In the genomic region with DNA sequence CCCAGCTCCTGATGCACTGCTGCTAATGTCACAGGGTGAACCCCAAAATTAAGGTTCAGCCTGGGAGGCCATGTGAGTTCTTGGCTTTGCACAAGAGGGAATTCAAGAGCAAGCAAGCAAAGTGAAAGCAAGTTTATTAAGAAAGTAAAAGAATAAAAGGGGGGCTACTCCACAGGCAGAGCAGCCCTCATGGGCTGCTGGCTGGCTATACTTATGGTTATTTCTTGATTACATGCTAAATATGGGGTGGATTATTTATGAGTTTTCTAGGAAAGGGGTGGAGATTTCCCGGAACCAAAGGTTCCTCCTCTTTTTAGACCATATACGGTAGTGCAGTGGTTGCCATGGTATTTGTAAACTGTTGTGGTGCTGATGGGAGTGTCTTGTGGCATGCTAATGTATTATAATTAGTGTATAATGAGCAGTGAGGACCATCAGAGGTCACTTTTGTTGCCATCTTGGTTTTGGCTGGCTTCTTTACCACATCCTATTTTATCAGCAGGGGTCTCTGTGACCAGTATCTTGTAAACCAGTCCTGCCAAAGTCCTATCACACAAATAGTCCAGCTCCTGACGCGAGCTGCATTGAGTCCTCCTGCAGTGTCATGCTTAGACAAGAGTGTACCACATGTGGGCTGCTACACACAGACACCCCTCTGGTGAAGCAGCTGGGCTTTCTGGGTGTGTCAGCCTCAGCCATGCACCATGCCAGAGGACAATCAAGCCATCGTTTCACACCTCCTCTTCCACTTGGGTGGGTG, we compare ENCODE assay signal across 11 cellular contexts. TPM values are rescaled to one million over a fixed set of nuclear protein-coding genes. Genes with fewer than 3 reads are reported as not detected.
DNase-seq lines count a peak whose midpoint lies in the region; ATAC-seq, FAIRE-seq and TF ChIP-seq lines count a peak whose summit lies in the region.
"Had no signal": no experiment of that assay in that cellular context is flagged by ENCODE, and none has a peak within 500 bp of the region (broad histone marks: within the 10 kb centered on the region; RNA-seq: fewer than 3 reads in every experiment).

No MANE protein-coding gene starts in this region.

- peaks cover 0 to 7% of the 10 kb centered on the region in 2 donors for H3K4me1 Mint-ChIP-seq in natural killer cell

- H3K4me3 Mint-ChIP-seq in natural killer cell: no peak overlapping the region
- H3K4me3 Mint-ChIP-seq: activated CD4-positive, alpha-beta memory T cell treated with anti-CD3 and anti-CD28 coated beads for 36 hours had no signal

- intact Hi-C loops in natural killer cell (cut with micrococcal nuclease): no loop called here

- H3K9me3 Mint-ChIP-seq in natural killer cell: no peaks in the 10 kb centered on the region

- ATAC-seq in natural killer cell (peak in 2 of 3 donors; percentile 51 to 92), HG02763 (IDR thresholded peaks at IDR 0.05; ENCODE audit: unreplicated experiment) (no peak), GM21360 (IDR thresholded peaks at IDR 0.05; ENCODE audit: unreplicated experiment) (no peak), GM18867 (IDR thresholded peaks at IDR 0.05; ENCODE audit: unreplicated experiment) (no peak)

- TF ChIP-seq CTCF in cardiac fibroblast (IDR thresholded peaks at IDR 0.05; ENCODE audit: low read depth, low read length) (no peak), natural killer cell (IDR thresholded peaks at IDR 0.05) (no peak)

- no peak for FAIRE-seq in HTR-8/SVneo (lab: Jason Lieb, UNC)

- no peaks in the 10 kb centered on the region for H3K36me3 Mint-ChIP-seq in natural killer cell
- H3K36me3 Mint-ChIP-seq: activated CD4-positive, alpha-beta memory T cell treated with anti-CD3 and anti-CD28 coated beads for 36 hours had no signal

- no peak overlapping the region for H3K27ac Mint-ChIP-seq in natural killer cell
- H3K27ac Mint-ChIP-seq: activated CD4-positive, alpha-beta memory T cell treated with anti-CD3 and anti-CD28 coated beads for 36 hours had no signal

- H3K4me3 ChIP-seq in cardiac fibroblast (replicated peaks in 1 of 2; ENCODE audit: low read depth in 2 of 2, low read length in 2 of 2): no peak overlapping the region

- H3K27me3 Mint-ChIP-seq in natural killer cell (ENCODE audit: low read depth in 2 of 2): peaks cover 10 to 13% of the 10 kb centered on the region in 2 donors

- DNase-seq in A172 (ENCODE audit: low spot score) (peak; percentile 19), M059J (ENCODE audit: low read depth) (peak; percentile 94), cardiac fibroblast (ENCODE audit: low read depth in 2 of 2) (peak; percentile 57 to 69), natural killer cell (no peak), HTR-8/SVneo (ENCODE audit: insufficient read length, low spot score) (no peak)
- DNase-seq: activated CD4-positive, alpha-beta memory T cell treated with anti-CD3 and anti-CD28 coated beads for 36 hours; BE2C; NCI-H146 had no signal

RNA-seq across cellular contexts. Expression of a gene that starts 46.4 kb away (rescaled TPM):
- 46.2 and 61.2 TPM in 2 replicates for total RNA-seq in A172 (2014; rRNA removed; shearing (Covaris generic))
- 92.8 and 118 TPM in 2 replicates for total RNA-seq in M059J (2014; rRNA removed; shearing (Covaris generic))
- 10 to 100 TPM in 1 of 3 donors, 1 to 10 TPM in 2; 2.1 to 57.9 (median 3.7) TPM for total RNA-seq in natural killer cell

Comparison
In these comparisons a context has a peak if more than half of its experiments do, and no peak if none do; other contexts are left out.
1. DNase-seq: peak in A172 (single experiment), M059J (single experiment) and cardiac fibroblast (2 of 2); none in natural killer cell (single experiment) and HTR-8/SVneo (single experiment).
2. ATAC-seq: peak in natural killer cell (2 of 3); none in HG02763 (single experiment), GM21360 (single experiment) and GM18867 (single experiment).